ENCODE assay signal across 8 cellular contexts in genomic region chr19:10748924-10749434, GRCh38. TPM values are rescaled to one million over a fixed set of nuclear protein-coding genes. Genes with fewer than 3 reads are reported as not detected.
DNase-seq lines count a peak whose midpoint lies in the region; ATAC-seq and TF ChIP-seq lines count a peak whose summit lies in the region.

No MANE protein-coding gene starts in this region.

- peaks cover 27 to 28% of the 10 kb centered on the region in 2 donors for H3K4me1 ChIP-seq in esophagus (ENCODE audit: control insufficient read depth in 2 of 2, insufficient read depth in 2 of 2, low read length in 1 of 2)
- peaks cover 14% of the 10 kb centered on the region for H3K4me1 ChIP-seq in osteoblast (ENCODE audit: insufficient read depth, low read length)
- no peaks in the 10 kb centered on the region for H3K4me1 ChIP-seq in Karpas-422 (ENCODE audit: low read length)

- H3K4me3 Mint-ChIP-seq in activated CD4-positive, alpha-beta T cell treated with anti-CD3 and anti-CD28 coated beads for 36 hours: no peak overlapping the region

- WGBS in esophagus, 2 donors: 33 to 34% methylated on average over 10 of the region's 10 CpGs

- no peaks in the 10 kb centered on the region for H3K9me3 Mint-ChIP-seq in activated CD4-positive, alpha-beta T cell treated with anti-CD3 and anti-CD28 coated beads for 36 hours (ENCODE audit: low read depth)

- DNase-seq in activated CD4-positive, alpha-beta T cell treated with anti-CD3 and anti-CD28 coated beads for 36 hours: no peak
- DNase-seq in activated CD4-positive, alpha-beta T cell treated with anti-CD3 and anti-CD28 coated beads, Interleukin-2, amount 50 U/mL, for 1 hour: no peak
- peak; percentile 75 for DNase-seq in RWPE1 (ENCODE audit: low spot score)
- DNase-seq in osteoblast (ENCODE audit: insufficient read length, low spot score, missing footprints): peak; percentile 92
- DNase-seq in Karpas-422: no peak
- DNase-seq in T-helper 9 cell: no peak

- no peak for ATAC-seq in activated CD4-positive, alpha-beta T cell treated with anti-CD3 and anti-CD28 coated beads for 36 hours
- no peak for ATAC-seq in GM19328 (IDR thresholded peaks at IDR 0.05; ENCODE audit: unreplicated experiment)

- peaks cover 98% of the 10 kb centered on the region for H3K79me2 ChIP-seq in osteoblast (ENCODE audit: insufficient read depth, low read length)
- peaks cover 94% of the 10 kb centered on the region for H3K79me2 ChIP-seq in Karpas-422 (ENCODE audit: low read length)

- no peak overlapping the region for H3K9ac ChIP-seq in Karpas-422 (ENCODE audit: low read length)

- no peak for TF ChIP-seq CTCF in RWPE1 (conservative IDR thresholded peaks at IDR 0.05; ENCODE audit: low read depth)
- no peak for TF ChIP-seq CTCF in osteoblast (IDR thresholded peaks at IDR 0.05; ENCODE audit: extremely low read depth, low read depth, low read length)

- intact Hi-C loops in activated CD4-positive, alpha-beta T cell treated with anti-CD3 and anti-CD28 coated beads for 36 hours (cut with DNase I, micrococcal nuclease): no loop called here

- H3K36me3 ChIP-seq in esophagus (ENCODE audit: control insufficient read depth in 2 of 2, insufficient read depth in 2 of 2, low read length in 1 of 2) (no peaks in the 10 kb centered on the region), osteoblast (ENCODE audit: insufficient read depth, low read length) (no peaks in the 10 kb centered on the region), Karpas-422 (ENCODE audit: insufficient read depth, low read length) (no peaks in the 10 kb centered on the region)

- H3K27ac Mint-ChIP-seq in activated CD4-positive, alpha-beta T cell treated with anti-CD3 and anti-CD28 coated beads for 36 hours: peak overlapping the region; percentile 78

- H3K27me3 ChIP-seq in esophagus (ENCODE audit: control insufficient read depth in 1 of 2, insufficient read depth in 2 of 2, low read length in 2 of 2) (no peaks in the 10 kb centered on the region), osteoblast (ENCODE audit: insufficient read depth, low read length) (no peaks in the 10 kb centered on the region), Karpas-422 (ENCODE audit: low read length) (no peaks in the 10 kb centered on the region)

- no peaks in the 10 kb centered on the region for H3K27me3 Mint-ChIP-seq in activated CD4-positive, alpha-beta T cell treated with anti-CD3 and anti-CD28 coated beads for 36 hours

- H3K9me2 ChIP-seq in Karpas-422 (replicated peaks; ENCODE audit: insufficient read depth, low read length): no peaks in the 10 kb centered on the region

- peaks cover 81% of the 10 kb centered on the region for H4K20me1 ChIP-seq in osteoblast (ENCODE audit: insufficient read depth, low read length)
- H4K20me1 ChIP-seq in Karpas-422 (ENCODE audit: insufficient read depth, low read depth, low read length): peaks cover 50% of the 10 kb centered on the region

- peak overlapping the region; percentile 86 for H3K27ac ChIP-seq in RWPE1
- peak overlapping the region; percentile 26 to 78 for H3K27ac ChIP-seq in esophagus (ENCODE audit: low read depth in 2 of 2, low read length in 1 of 2)
- H3K27ac ChIP-seq in osteoblast (ENCODE audit: low read depth, low read length): peak overlapping the region; percentile 25
- no peak overlapping the region for H3K27ac ChIP-seq in Karpas-422 (ENCODE audit: low read length)

- POLR2A ChIA-PET in activated CD4-positive, alpha-beta T cell treated with anti-CD3 and anti-CD28 coated beads for 36 hours (lab: Charles Lee): no interaction called here
- POLR2A ChIA-PET in RWPE1 (lab: Yijun Ruan, JAX; ENCODE audit: low non-redundant PET): no interaction called here

- no peak overlapping the region for H3K4me2 ChIP-seq in osteoblast (ENCODE audit: insufficient read depth, low read length)
- no peak overlapping the region for H3K4me2 ChIP-seq in Karpas-422 (ENCODE audit: low read depth, low read length, poor library complexity, severe bottlenecking)

- H2AFZ ChIP-seq in osteoblast (ENCODE audit: low read length): no peak overlapping the region
- no peak overlapping the region for H2AFZ ChIP-seq in Karpas-422 (ENCODE audit: low read length)

- no peaks in the 10 kb centered on the region for H3K36me3 Mint-ChIP-seq in activated CD4-positive, alpha-beta T cell treated with anti-CD3 and anti-CD28 coated beads for 36 hours (ENCODE audit: low read depth)

- CTCF ChIA-PET in activated CD4-positive, alpha-beta T cell treated with anti-CD3 and anti-CD28 coated beads for 36 hours (lab: Charles Lee): interaction anchor here (0.8 kb wide), 1 partner anchor 17 kb away, joined by 3 read pairs; no protein-coding TSS in a partner anchor
- CTCF ChIA-PET in RWPE1 (lab: Yijun Ruan, JAX): no interaction called here

- H3K4me3 ChIP-seq in esophagus (ENCODE audit: low read depth in 1 of 2, low read length in 2 of 2) (no peak overlapping the region), osteoblast (ENCODE audit: insufficient read depth, low read length) (no peak overlapping the region), Karpas-422 (ENCODE audit: low read length) (no peak overlapping the region)

- H3K4me1 Mint-ChIP-seq in activated CD4-positive, alpha-beta T cell treated with anti-CD3 and anti-CD28 coated beads for 36 hours: peaks cover 77% of the 10 kb centered on the region

- H3K9me3 ChIP-seq in esophagus (ENCODE audit: control insufficient read depth in 2 of 2, insufficient read depth in 1 of 2, low read depth in 1 of 2, low read length in 1 of 2) (no peaks in the 10 kb centered on the region), osteoblast (ENCODE audit: low read depth, low read length) (no peaks in the 10 kb centered on the region), Karpas-422 (ENCODE audit: low read length) (no peaks in the 10 kb centered on the region)

RNA-seq across cellular contexts. Expression of gene DNM2, which starts 31.1 kb away (rescaled TPM):
- 100 to 1,000 TPM; 167 to 185 TPM for total RNA-seq in activated CD4-positive, alpha-beta T cell treated with anti-CD3 and anti-CD28 coated beads for 36 hours
- 10 to 100 TPM; 68.4 to 87.9 TPM for polyA plus RNA-seq in esophagus
- 89.6 and 102 TPM in 2 replicates for total RNA-seq in osteoblast
- 91.1 and 93.7 TPM in 2 replicates for total RNA-seq in Karpas-422 (2014; rRNA removed; shearing (Covaris generic); ENCODE audit: low replicate concordance)

RNA-seq across cellular contexts. Expression of gene QTRT1, which starts 47.7 kb away (rescaled TPM):
- 10 to 100 TPM; 51.5 to 52.8 TPM for total RNA-seq in activated CD4-positive, alpha-beta T cell treated with anti-CD3 and anti-CD28 coated beads for 36 hours
- 10 to 100 TPM; 53.2 to 86.4 TPM for polyA plus RNA-seq in esophagus
- total RNA-seq in osteoblast: 34.0 and 36.5 TPM in 2 replicates
- total RNA-seq in Karpas-422 (2014; rRNA removed; shearing (Covaris generic); ENCODE audit: low replicate concordance): 28.2 and 44.4 TPM in 2 replicates

Comparison
In these comparisons a context has a peak if more than half of its experiments do, and no peak if none do; other contexts are left out.
1. DNase-seq: peak in RWPE1 (single experiment) and osteoblast (single experiment); none in activated CD4-positive, alpha-beta T cell treated with anti-CD3 and anti-CD28 coated beads for 36 hours (single experiment), activated CD4-positive, alpha-beta T cell treated with anti-CD3 and anti-CD28 coated beads, Interleukin-2, amount 50 U/mL, for 1 hour (single experiment), Karpas-422 (single experiment) and T-helper 9 cell (single experiment).